In genomic region chr1:200473698-200474371, GRCh38 we compare ENCODE assay signal across 9 cellular contexts.
DNase-seq lines count a peak whose midpoint lies in the region; ATAC-seq, FAIRE-seq and TF ChIP-seq lines count a peak whose summit lies in the region.
"Had no signal": no experiment of that assay in that cellular context is flagged by ENCODE, and none has a peak within 500 bp of the region (broad histone marks: within the 10 kb centered on the region; RNA-seq: fewer than 3 reads in every experiment).

No MANE protein-coding gene starts in this region.

- no peaks in the 10 kb centered on the region for H4K20me1 ChIP-seq in PC-3 (ENCODE audit: low read length)
- no peaks in the 10 kb centered on the region for H4K20me1 ChIP-seq in HepG2 (ENCODE audit: insufficient read depth, low read length)

- H3K9ac ChIP-seq in PC-3 (ENCODE audit: low read length) (no peak overlapping the region), HepG2 (ENCODE audit: insufficient read depth, low read depth, low read length) (no peak overlapping the region)

- TF ChIP-seq CTCF in PC-3 (conservative IDR thresholded peaks at IDR 0.05; ENCODE audit: low read depth, low read length) (no peak), HepG2 (CRISPR knock-in tag; IDR thresholded peaks at IDR 0.05) (no peak)

- 51% methylated on average over 12 of the region's 12 CpGs for WGBS in HepG2 (ENCODE audit: low lambda C conversion rate)

- no peaks in the 10 kb centered on the region for H3K9me2 ChIP-seq in PC-3 (replicated peaks; ENCODE audit: low read length)

- no peak overlapping the region for H3K4me2 ChIP-seq in PC-3 (ENCODE audit: low read length)
- no peak overlapping the region for H3K4me2 ChIP-seq in HepG2 (ENCODE audit: low read depth, low read length)

- no peak overlapping the region for H3K27ac ChIP-seq in PC-3 (ENCODE audit: low read length)
- H3K27ac ChIP-seq in HepG2 (ENCODE audit: extremely low read length, insufficient read depth, low read length): no peak overlapping the region

- H3K4me3 ChIP-seq in skeletal muscle cell (ENCODE audit: low read depth, low read length) (peak overlapping the region; percentile 1), PC-3 (ENCODE audit: low read length) (no peak overlapping the region), HepG2 (replicated peaks in 1 of 3; ENCODE audit: insufficient read depth in 1 of 3, low read depth in 2 of 3, low read length in 3 of 3) (no peak overlapping the region)
- H3K4me3 ChIP-seq: lung had no signal

- no peaks in the 10 kb centered on the region for H3K9me3 ChIP-seq in PC-3 (ENCODE audit: low read length)
- no peaks in the 10 kb centered on the region for H3K9me3 ChIP-seq in HepG2 (ENCODE audit: low read length)

- no peaks in the 10 kb centered on the region for H3K36me3 ChIP-seq in PC-3 (ENCODE audit: low read depth, low read length)
- H3K36me3 ChIP-seq in HepG2 (replicated peaks in 1 of 2; ENCODE audit: control insufficient read depth in 1 of 2, insufficient read depth in 2 of 2, low read length in 2 of 2): no peaks in the 10 kb centered on the region

- H2AFZ ChIP-seq in PC-3 (ENCODE audit: low read length) (no peak overlapping the region), HepG2 (ENCODE audit: low read length) (no peak overlapping the region)

- TF ChIP-seq RAD21 in HepG2 (CRISPR knock-in tag; IDR thresholded peaks at IDR 0.05): no peak

- ATAC-seq in HG02798 (IDR thresholded peaks at IDR 0.05; ENCODE audit: poor library complexity, unreplicated experiment) (peak; percentile 77), SK-N-SH treated with all-trans-retinoic acid at 6 μM for 48 hours (peak; percentile 98), PC-3 (no peak), HepG2 (no peak)

- peak; percentile 12 for DNase-seq in activated T-cell treated with anti-CD3 and anti-CD28 coated beads for 48 hours (ENCODE audit: low read depth)
- no peak for DNase-seq in activated T-cell treated with anti-CD3 and anti-CD28 coated beads for 4 hours
- no peak for DNase-seq in skeletal muscle cell (ENCODE audit: low read depth)
- DNase-seq in NCI-H446 (lab: John Stamatoyannopoulos, UW): no peak
- no peak for DNase-seq in PC-3
- no peak for DNase-seq in HepG2 (ENCODE audit: low spot score)

- H3K4me1 ChIP-seq in PC-3 (ENCODE audit: insufficient read depth, low read length) (peaks cover 37% of the 10 kb centered on the region), HepG2 (ENCODE audit: insufficient read depth, low read length) (peaks cover 16% of the 10 kb centered on the region)

- in situ Hi-C loops in HepG2 (cut with HindIII; ENCODE audit: extremely low pct_ligation_motif_present, low pct_unique_long_range_greater_than_20kb): no loop called here

- no peak for TF ChIP-seq EP300 in HepG2 (IDR thresholded peaks at IDR 0.05; ENCODE audit: low read depth in 2 of 2, low read length in 2 of 2)
- TF ChIP-seq EP300 in HepG2 (CRISPR knock-in tag; IDR thresholded peaks at IDR 0.05; ENCODE audit: borderline replicate concordance): no peak

- no peaks in the 10 kb centered on the region for H3K79me2 ChIP-seq in PC-3 (ENCODE audit: low read length)
- no peaks in the 10 kb centered on the region for H3K79me2 ChIP-seq in HepG2 (ENCODE audit: insufficient read depth, low read length)

- no peaks in the 10 kb centered on the region for H3K27me3 ChIP-seq in PC-3 (ENCODE audit: low read length)
- peaks cover 2 to 9% of the 10 kb centered on the region in 2 experiments; a peak in 3 of 5 replicates for H3K27me3 ChIP-seq in HepG2 (ENCODE audit: control insufficient read depth in 1 of 2, insufficient read depth in 2 of 2, low read length in 2 of 2)

- CTCF ChIA-PET in PC-3 (lab: Charles Lee): no interaction called here
- CTCF ChIA-PET in HepG2 (lab: Yijun Ruan, JAX; ENCODE audit: low intra/inter-chr PET ratio, low total read pairs): no interaction called here

- BruUV-seq in PC-3 (replicated peaks; lab: Mats Ljungman, UMichigan) (no TSS peak), HepG2 (replicated peaks; lab: Mats Ljungman, UMichigan) (no TSS peak)

- H3F3A ChIP-seq in PC-3 (ENCODE audit: low read length, unreplicated experiment): no peaks in the 10 kb centered on the region

- intact Hi-C loops in PC-3 (cut with micrococcal nuclease): no loop called here
- intact Hi-C loops in HepG2 (cut with micrococcal nuclease; ENCODE audit: unreplicated experiment): no loop called here

- TF ChIP-seq POLR2A in HepG2 (IDR thresholded peaks at IDR 0.05; ENCODE audit: insufficient read depth in 1 of 2, low read depth in 2 of 2, low read length in 2 of 2): no peak

- FAIRE-seq in HepG2 (lab: Jason Lieb, UNC): no peak

- POLR2A ChIA-PET in PC-3 (lab: Charles Lee; ENCODE audit: unreplicated experiment) (interaction anchor here (1.0 kb wide), 1 partner anchor 9 kb away, joined by 5 read pairs; no protein-coding TSS in a partner anchor), HepG2 (lab: Yijun Ruan, JAX) (no interaction called here)

TF ChIP-seq in SK-N-SH treated with all-trans-retinoic acid at 6 μM for 48 hours, 23 proteins besides CTCF, POLR2A, EP300 and RAD21 (continues in another document):
- TF ChIP-seq CSDC2 (CRISPR knock-in tag; IDR thresholded peaks at IDR 0.05) (no peak), BACH2 (CRISPR knock-in tag; IDR thresholded peaks at IDR 0.05; ENCODE audit: borderline replicate concordance) (no peak), OSR1 (CRISPR knock-in tag; IDR thresholded peaks at IDR 0.05) (no peak)
- TF ChIP-seq, protein P1, sequence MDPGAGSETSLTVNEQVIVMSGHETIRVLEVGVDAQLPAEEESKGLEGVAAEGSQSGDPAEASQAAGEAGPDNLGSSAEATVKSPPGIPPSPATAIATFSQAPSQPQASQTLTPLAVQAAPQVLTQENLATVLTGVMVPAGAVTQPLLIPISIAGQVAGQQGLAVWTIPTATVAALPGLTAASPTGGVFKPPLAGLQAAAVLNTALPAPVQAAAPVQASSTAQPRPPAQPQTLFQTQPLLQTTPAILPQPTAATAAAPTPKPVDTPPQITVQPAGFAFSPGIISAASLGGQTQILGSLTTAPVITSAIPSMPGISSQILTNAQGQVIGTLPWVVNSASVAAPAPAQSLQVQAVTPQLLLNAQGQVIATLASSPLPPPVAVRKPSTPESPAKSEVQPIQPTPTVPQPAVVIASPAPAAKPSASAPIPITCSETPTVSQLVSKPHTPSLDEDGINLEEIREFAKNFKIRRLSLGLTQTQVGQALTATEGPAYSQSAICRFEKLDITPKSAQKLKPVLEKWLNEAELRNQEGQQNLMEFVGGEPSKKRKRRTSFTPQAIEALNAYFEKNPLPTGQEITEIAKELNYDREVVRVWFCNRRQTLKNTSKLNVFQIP (CRISPR knock-in tag; IDR thresholded peaks at IDR 0.05; ENCODE audit: borderline replicate concordance, low read depth): no peak

TF ChIP-seq in HepG2, 621 proteins besides CTCF, POLR2A, EP300 and RAD21 (continues in another document):
- TF ChIP-seq TBX3 (IDR thresholded peaks at IDR 0.05; ENCODE audit: borderline replicate concordance) (no peak), RBFOX2 (IDR thresholded peaks at IDR 0.05; ENCODE audit: low read depth, low read length) (no peak), KAT8 (CRISPR knock-in tag; IDR thresholded peaks at IDR 0.05) (no peak), SNAPC2 (CRISPR knock-in tag; IDR thresholded peaks at IDR 0.05) (no peak), ZBTB46 (CRISPR knock-in tag; IDR thresholded peaks at IDR 0.05; ENCODE audit: borderline replicate concordance) (no peak), ZKSCAN1 (IDR thresholded peaks at IDR 0.05; ENCODE audit: low read length) (no peak), ZKSCAN5 (CRISPR knock-in tag; IDR thresholded peaks at IDR 0.05) (no peak)
- TF ChIP-seq, protein P2, sequence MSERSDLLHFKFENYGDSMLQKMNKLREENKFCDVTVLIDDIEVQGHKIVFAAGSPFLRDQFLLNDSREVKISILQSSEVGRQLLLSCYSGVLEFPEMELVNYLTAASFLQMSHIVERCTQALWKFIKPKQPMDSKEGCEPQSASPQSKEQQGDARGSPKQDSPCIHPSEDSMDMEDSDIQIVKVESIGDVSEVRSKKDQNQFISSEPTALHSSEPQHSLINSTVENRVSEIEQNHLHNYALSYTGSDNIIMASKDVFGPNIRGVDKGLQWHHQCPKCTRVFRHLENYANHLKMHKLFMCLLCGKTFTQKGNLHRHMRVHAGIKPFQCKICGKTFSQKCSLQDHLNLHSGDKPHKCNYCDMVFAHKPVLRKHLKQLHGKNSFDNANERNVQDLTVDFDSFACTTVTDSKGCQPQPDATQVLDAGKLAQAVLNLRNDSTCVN (CRISPR knock-in tag; IDR thresholded peaks at IDR 0.05; ENCODE audit: borderline replicate concordance): no peak

Comparison
In these comparisons a context has a peak if more than half of its experiments do, and no peak if none do; other contexts are left out.
1. ATAC-seq: peak in HG02798 (single experiment) and SK-N-SH treated with all-trans-retinoic acid at 6 μM for 48 hours (single experiment); none in PC-3 (single experiment) and HepG2 (single experiment).